ENCODE assay signal across 16 cellular contexts in genomic region chrX:16855363-16856075, GRCh38. TPM values are rescaled to one million over a fixed set of nuclear protein-coding genes. Genes with fewer than 3 reads are reported as not detected.
DNase-seq lines count a peak whose midpoint lies in the region; ATAC-seq, FAIRE-seq and TF ChIP-seq lines count a peak whose summit lies in the region.
"Had no signal": no experiment of that assay in that cellular context is flagged by ENCODE, and none has a peak within 500 bp of the region (broad histone marks: within the 10 kb centered on the region; RNA-seq: fewer than 3 reads in every experiment).

No MANE protein-coding gene starts in this region.

- H3K27me3 Mint-ChIP-seq in memory B cell = no peaks in the 10 kb centered on the region
- H3K27me3 Mint-ChIP-seq: CD4-positive, alpha-beta T cell had no signal

- 0 out of 2 replicates have a peak overlapping the region, but pooled peaks have one; percentile 9 for H3K27ac ChIP-seq in PC-9
- H3K27ac ChIP-seq: right atrium auricular region, SJCRH30 had no signal

- H3K9me3 ChIP-seq in PC-9 (ENCODE audit: insufficient read depth, low read depth) = no peaks in the 10 kb centered on the region
- H3K9me3 ChIP-seq: adrenal gland, right atrium auricular region, SJCRH30 had no signal

- peak; percentile 44 to 66 for ATAC-seq in activated CD4-positive, CD25-positive, alpha-beta regulatory T cell treated with anti-CD3 and anti-CD28 coated beads, Interleukin-2, amount 50 U/mL, for 24 hours
- ATAC-seq in GM19452 (IDR thresholded peaks at IDR 0.05; ENCODE audit: unreplicated experiment) (peak; percentile 22), memory B cell (ENCODE audit: low read depth) (peak; percentile 69)

- H3K79me2 ChIP-seq in PC-9 (ENCODE audit: low read depth) = peaks cover 47% of the 10 kb centered on the region

- H3K4me1 Mint-ChIP-seq in memory B cell = peaks cover 10% of the 10 kb centered on the region

- H3K4me1 ChIP-seq in PC-9 (replicated peaks; ENCODE audit: insufficient read depth) = no peaks in the 10 kb centered on the region
- H3K4me1 ChIP-seq: right atrium auricular region, SJCRH30 had no signal

- H3K36me3 ChIP-seq in PC-9 (ENCODE audit: low read depth) = peaks cover 29% of the 10 kb centered on the region

- H3K27ac Mint-ChIP-seq in memory B cell = no peak overlapping the region
- H3K27ac Mint-ChIP-seq: CD4-positive, alpha-beta T cell had no signal

- POLR2A ChIA-PET in PC-9 (lab: Charles Lee; ENCODE audit: unreplicated experiment) = interaction anchor here (0.6 kb wide), 1 partner anchor 408 kb away, joined by 4 read pairs; no protein-coding TSS in a partner anchor

- no peak for FAIRE-seq in RCC 7860 (lab: Jason Lieb, UNC)

- no TSS peak for BruUV-seq in PC-9 (replicated peaks; lab: Mats Ljungman, UMichigan)

- no peak overlapping the region for H3K4me3 ChIP-seq in PC-9
- H3K4me3 ChIP-seq: adrenal gland, right atrium auricular region, SJCRH30 had no signal

- CTCF ChIA-PET in PC-9 (lab: Charles Lee) = no interaction called here

- no peaks in the 10 kb centered on the region for H4K20me1 ChIP-seq in PC-9 (ENCODE audit: insufficient read depth)

- H3K9me3 Mint-ChIP-seq in memory B cell = no peaks in the 10 kb centered on the region
- H3K9me3 Mint-ChIP-seq: CD4-positive, alpha-beta T cell; immature natural killer cell had no signal

- no peak for TF ChIP-seq CTCF in PC-9 (conservative IDR thresholded peaks at IDR 0.05)

- no peaks in the 10 kb centered on the region for H3K27me3 ChIP-seq in PC-9 (ENCODE audit: insufficient read depth, low read depth)
- H3K27me3 ChIP-seq: adrenal gland, right atrium auricular region, SJCRH30 had no signal

- DNase-seq in activated CD4-positive, CD25-positive, alpha-beta regulatory T cell treated with anti-CD3 and anti-CD28 coated beads, Interleukin-2, amount 50 U/mL, for 72 hours = no peak
- DNase-seq in PC-9 (no peak), memory B cell (ENCODE audit: low spot score in 2 of 2) (no peak), RCC 7860 (ENCODE audit: low spot score) (no peak), NCI-H774 (lab: John Stamatoyannopoulos, UW) (no peak), amygdala (lab: John Stamatoyannopoulos, UW) (no peak)
- DNase-seq: 8988T; activated CD8-positive, alpha-beta memory T cell treated with anti-CD3 and anti-CD28 coated beads for 24 hours; adrenal gland; CD4-positive, alpha-beta T cell; immature natural killer cell; NCI-H2227 treated with DMSO at 0.1 percent for 48 hours had no signal

- H2AFZ ChIP-seq in PC-9 = no peak overlapping the region

- no peaks in the 10 kb centered on the region for H3K9me2 ChIP-seq in PC-9 (ENCODE audit: insufficient read depth)

- H3K4me3 Mint-ChIP-seq in memory B cell = no peak overlapping the region
- H3K4me3 Mint-ChIP-seq: CD4-positive, alpha-beta T cell; immature natural killer cell had no signal

- no peaks in the 10 kb centered on the region for H3F3A ChIP-seq in PC-9 (ENCODE audit: insufficient read depth, low read depth)

- intact Hi-C loops in PC-9 (cut with micrococcal nuclease; ENCODE audit: unreplicated experiment) = no loop called here

- H3K36me3 Mint-ChIP-seq in memory B cell = peaks cover 17% of the 10 kb centered on the region

- H3K4me2 ChIP-seq in PC-9 = no peak overlapping the region

RNA-seq across cellular contexts. Expression of gene RBBP7, which starts 14.6 kb away (rescaled TPM):
- 152 and 197 TPM in 2 replicates for total RNA-seq in PC-9 (2021)
